In the genomic region with DNA sequence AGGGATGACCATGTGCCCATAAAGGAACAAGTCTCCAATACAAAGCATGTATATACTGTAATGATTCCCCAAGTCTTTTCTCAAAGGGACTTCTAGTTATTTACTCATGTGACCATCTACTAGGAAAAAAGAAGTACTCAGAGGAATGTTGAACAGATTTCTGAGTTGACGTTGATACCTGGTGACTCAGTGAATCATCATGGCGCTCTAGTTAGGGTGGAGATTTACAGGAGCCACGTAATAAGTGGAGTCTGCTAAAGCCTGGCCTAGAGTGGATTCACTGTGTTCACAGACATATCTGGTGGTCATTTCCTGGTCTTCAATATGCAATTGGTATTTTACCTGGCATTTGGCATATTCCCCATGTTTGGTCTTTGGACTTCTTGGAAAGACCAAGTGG, we compare ENCODE assay signal across 27 cellular contexts.
"Had no signal": no experiment of that assay in that cellular context is flagged by ENCODE, and none has a peak within 500 bp of the region (broad histone marks: within the 10 kb centered on the region; RNA-seq: fewer than 3 reads in every experiment).

No MANE protein-coding gene starts in this region.

- H3K36me3 ChIP-seq: colonic mucosa, gastrocnemius medialis, heart left ventricle had no signal

- H3K9me3 ChIP-seq: body of pancreas, colonic mucosa, gastrocnemius medialis, heart left ventricle had no signal

- H3K27me3 ChIP-seq: body of pancreas, colonic mucosa, gastrocnemius medialis, heart left ventricle had no signal

- H3K4me1 ChIP-seq: body of pancreas, colonic mucosa, gastrocnemius medialis, heart left ventricle had no signal

- FAIRE-seq: endometrium, endothelial cell of umbilical vein had no signal

- DNase-seq: activated CD4-positive, alpha-beta memory T cell treated with anti-CD3 and anti-CD28 coated beads, Interleukin-2, amount 10 ng/mL, durations not matched to agents 7 days and 5 days; activated CD4-positive, alpha-beta T cell treated with anti-CD3 and anti-CD28 coated beads for 36 hours; activated CD4-positive, alpha-beta T cell treated with anti-CD3 and anti-CD28 coated beads, Interleukin-2, amount 10 ng/mL, durations not matched to agents 24 days and 14 days; activated CD4-positive, CD25-positive, alpha-beta regulatory T cell; activated CD4-positive, CD25-positive, alpha-beta regulatory T cell treated with anti-CD3 and anti-CD28 coated beads, Interleukin-2, amount 50 U/mL, for 72 hours; activated CD8-positive, alpha-beta memory T cell treated with anti-CD3 and anti-CD28 coated beads, Interleukin-2, amount 50 U/mL, for 48 hours; activated effector memory CD4-positive, alpha-beta T cell treated with Interleukin-2 at 50 U/mL for 16 hours; activated gamma-delta T cell treated with Interleukin-2 at 50 U/mL for 16 hours; activated naive CD4-positive, alpha-beta T cell treated with anti-CD3 and anti-CD28 coated beads, Interleukin-2, amount 50 U/mL, for 16 hours; activated naive CD4-positive, alpha-beta T cell treated with Interleukin-2 at 50 U/mL for 16 hours; activated T-cell treated with anti-CD3 and anti-CD28 coated beads for 4 hours; activated T-cell treated with anti-CD3 and anti-CD28 coated beads, Interleukin-2, amount 50 U/mL, for 4 hours; amniotic stem cell; anterior cingulate cortex; body of pancreas; caudate nucleus; cerebellar nuclear complex; colonic mucosa; effector CD8-positive, alpha-beta T cell; gastrocnemius medialis; glutamatergic neuron; heart left ventricle; T-helper 2 cell had no signal

- H3K27ac ChIP-seq: body of pancreas, colonic mucosa, gastrocnemius medialis, heart left ventricle had no signal

- ATAC-seq: activated CD4-positive, alpha-beta T cell treated with anti-CD3 and anti-CD28 coated beads for 36 hours; activated T-cell treated with anti-CD3 and anti-CD28 coated beads, Interleukin-2, amount 50 U/mL, for 4 hours; activated T-helper 17 cell treated with anti-CD3 and anti-CD28 coated beads, Interleukin-2, amount 50 U/mL, for 72 hours; body of pancreas; esophagus mucosa; gastrocnemius medialis; heart left ventricle had no signal

- H3K4me3 ChIP-seq: body of pancreas, colonic mucosa, gastrocnemius medialis, heart left ventricle had no signal
